In the genomic region with DNA sequence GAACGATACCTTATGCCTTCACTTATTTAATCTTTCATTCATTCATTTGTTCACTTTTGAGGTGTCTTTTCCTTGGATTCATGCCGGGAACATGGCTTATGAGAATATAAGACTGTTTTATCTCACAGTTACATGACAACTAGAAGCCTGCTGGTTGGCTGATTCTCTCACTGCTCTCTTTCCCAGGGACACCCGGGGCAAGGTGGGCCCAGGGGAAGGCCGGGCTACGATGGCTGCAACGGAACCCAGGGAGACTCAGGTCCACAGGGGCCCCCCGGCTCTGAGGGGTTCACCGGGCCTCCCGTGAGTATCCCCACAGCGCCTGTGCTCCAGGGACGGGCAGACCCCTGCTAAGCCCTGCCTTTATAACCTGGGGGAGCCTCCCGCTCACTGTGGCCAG, we compare ENCODE assay signal across 22 cellular contexts.
DNase-seq lines count a peak whose midpoint lies in the region; ATAC-seq, FAIRE-seq and TF ChIP-seq lines count a peak whose summit lies in the region.
"Had no signal": no experiment of that assay in that cellular context is flagged by ENCODE, and none has a peak within 500 bp of the region (broad histone marks: within the 10 kb centered on the region; RNA-seq: fewer than 3 reads in every experiment).

No MANE protein-coding gene starts in this region.

- H3K27me3 Mint-ChIP-seq in neural crest cell (ENCODE audit: low read depth): no peaks in the 10 kb centered on the region
- no peaks in the 10 kb centered on the region for H3K27me3 Mint-ChIP-seq in Caco-2 (ENCODE audit: insufficient read depth, unreplicated experiment)

- no TSS peak for BruUV-seq in K562 (replicated peaks; lab: Mats Ljungman, UMichigan)
- no TSS peak for BruUV-seq in Caco-2 (replicated peaks; lab: Mats Ljungman, UMichigan)

- POLR2A ChIA-PET in K562 (lab: Yijun Ruan, JAX): no interaction called here
- POLR2A ChIA-PET in Caco-2 (lab: Charles Lee): no interaction called here

- TF ChIP-seq EP300 in K562 (IDR thresholded peaks at IDR 0.05; ENCODE audit: low read length) (no peak), sigmoid colon (IDR thresholded peaks at IDR 0.05) (no peak)

- in situ Hi-C loops in K562 (cut with MboI): no loop called here

- no peaks in the 10 kb centered on the region for H3K9me3 ChIP-seq in K562 (replicated peaks; ENCODE audit: control insufficient read depth, insufficient read depth, low read depth, low read length)
- no peaks in the 10 kb centered on the region for H3K9me3 ChIP-seq in sigmoid colon
- H3K9me3 ChIP-seq in aorta (ENCODE audit: control insufficient read depth, low read length): no peaks in the 10 kb centered on the region
- H3K9me3 ChIP-seq in Caco-2: no peaks in the 10 kb centered on the region
- H3K9me3 ChIP-seq: A549, BE2C had no signal

- intact Hi-C loops in K562 (cut with micrococcal nuclease) (no loop called here), sigmoid colon (cut with DNase I) (no loop called here), aorta (cut with DNase I) (no loop called here), Caco-2 (cut with micrococcal nuclease; ENCODE audit: unreplicated experiment) (no loop called here)

- TF ChIP-seq CTCF in K562 (IDR thresholded peaks at IDR 0.05 in 2 of 3, conservative IDR thresholded peaks at IDR 0.05 in 1 of 3; ENCODE audit: insufficient read depth in 2 of 3, low read depth in 1 of 3, low read length in 3 of 3) (no peak), neural crest cell (conservative IDR thresholded peaks at IDR 0.05) (no peak), sigmoid colon (IDR thresholded peaks at IDR 0.05) (no peak), Caco-2 (IDR thresholded peaks at IDR 0.05; ENCODE audit: insufficient read depth in 1 of 2, low read depth in 1 of 2, low read length in 1 of 2, severe bottlenecking in 1 of 2, unreplicated experiment in 1 of 2) (no peak)

- no peaks in the 10 kb centered on the region for H3K9me1 ChIP-seq in K562 (ENCODE audit: control insufficient read depth, insufficient read depth, low read length)

- H3K36me3 ChIP-seq in K562 (ENCODE audit: control insufficient read depth, insufficient read depth, low read length) (no peaks in the 10 kb centered on the region), sigmoid colon (peaks cover 6 to 70% (median 27%) of the 10 kb centered on the region in 4 donors), aorta (ENCODE audit: control insufficient read depth in 1 of 2, insufficient read depth in 2 of 2, low read length in 1 of 2) (peaks cover 3 to 8% of the 10 kb centered on the region in 2 donors), Caco-2 (ENCODE audit: control insufficient read depth, insufficient read depth, low read length) (no peaks in the 10 kb centered on the region)
- H3K36me3 ChIP-seq: BE2C had no signal

- H3K27ac ChIP-seq in K562 (ENCODE audit: extremely low read depth, low read depth, low read length) (no peak overlapping the region), sigmoid colon (peak overlapping the region in 3 of 4 donors; percentile 66 to 98 (median 87)), aorta (ENCODE audit: low read depth in 1 of 2, low read length in 2 of 2) (peak overlapping the region; percentile 10 to 58)
- H3K27ac ChIP-seq: A549, C4-2B had no signal

- no peak overlapping the region for H3K9ac ChIP-seq in K562 (ENCODE audit: insufficient read depth in 1 of 2, low read depth in 2 of 2, low read length in 2 of 2)

- peak overlapping the region; percentile 6; the same call in 1 of the 2 replicates for H3K4me2 ChIP-seq in K562 (ENCODE audit: insufficient read depth, low read length)
- H3K4me2 ChIP-seq: A549 had no signal

- H2AFZ ChIP-seq in K562 (ENCODE audit: low read depth, low read length): peak overlapping the region; percentile 57

- DNase-seq in K562 (ENCODE audit: extremely low read depth in 1 of 4, low spot score in 3 of 4) (peak in 3 of 4 experiments; percentile 9 to 21 (median 13)), neural crest cell (ENCODE audit: low read depth, low spot score) (no peak), sigmoid colon (no peak), aorta (no peak), Caco-2 (no peak)
- no peak for DNase-seq in activated CD4-positive, CD25-positive, alpha-beta regulatory T cell treated with anti-CD3 and anti-CD28 coated beads, Interleukin-2, amount 50 U/mL, for 72 hours
- DNase-seq in stimulated activated CD4-positive, alpha-beta T cell treated with anti-CD3 and anti-CD28 coated beads, Interleukin-2, amount 100 ng/mL, for 48 hours: no peak
- DNase-seq: BE2C; CD4-positive, alpha-beta memory T cell; DMS153; DND-41; GDM1; HCEC 1CT; HFFc6 had no signal

- H3K4me3 ChIP-seq in K562 (no peak overlapping the region), sigmoid colon (no peak overlapping the region), aorta (ENCODE audit: low read length in 2 of 2) (no peak overlapping the region), Caco-2 (ENCODE audit: low read depth, low read length) (no peak overlapping the region)
- H3K4me3 ChIP-seq: A549 had no signal

- CTCF ChIA-PET in K562 (lab: Yijun Ruan, JAX; ENCODE audit: low intra/inter-chr PET ratio): no interaction called here
- CTCF ChIA-PET in Caco-2 (lab: Charles Lee): no interaction called here

- no peaks in the 10 kb centered on the region for H3K79me2 ChIP-seq in K562 (ENCODE audit: control insufficient read depth, insufficient read depth, low read length)

- TF ChIP-seq POLR2A in K562 (conservative IDR thresholded peaks at IDR 0.05) (no peak), sigmoid colon (IDR thresholded peaks at IDR 0.05) (no peak)

- 3% methylated on average over 9 of the region's 12 CpGs for WGBS in K562 (ENCODE audit: insufficient coverage, low coverage, missing lambda C conversion rate)
- WGBS in sigmoid colon, 2 donors: 92 to 94% methylated on average over 12 of the region's 12 CpGs
- 77 to 80% methylated on average over 12 of the region's 12 CpGs for WGBS in aorta, 2 donors

- peak overlapping the region; percentile 9 for H3K27ac Mint-ChIP-seq in neural crest cell (ENCODE audit: unreplicated experiment)
- H3K27ac Mint-ChIP-seq in Caco-2 (ENCODE audit: unreplicated experiment): no peak overlapping the region
- H3K27ac Mint-ChIP-seq: CD4-positive, alpha-beta memory T cell; HFFc6 had no signal

- ATAC-seq in K562 (peak; percentile 71), aorta (ENCODE audit: low FRiP score) (no peak)
- ATAC-seq: A549, HepG2 had no signal

- H3K4me1 Mint-ChIP-seq in neural crest cell (peaks cover 23% of the 10 kb centered on the region), Caco-2 (ENCODE audit: low read depth, unreplicated experiment) (peaks cover 9% of the 10 kb centered on the region)
- H3K4me1 Mint-ChIP-seq: CD4-positive, alpha-beta memory T cell had no signal

- H3K4me3 Mint-ChIP-seq in neural crest cell: no peak overlapping the region
- no peak overlapping the region for H3K4me3 Mint-ChIP-seq in Caco-2 (ENCODE audit: unreplicated experiment)
- H3K4me3 Mint-ChIP-seq: CD4-positive, alpha-beta memory T cell; HFFc6 had no signal

- H4K20me1 ChIP-seq in K562 (replicated peaks; ENCODE audit: control insufficient read depth, insufficient read depth, low read length): no peaks in the 10 kb centered on the region

- no peak for FAIRE-seq in K562 (lab: Jason Lieb, UNC)
- FAIRE-seq: A549, D721Med, GM12892, GM19239, H1, HepG2, HTR-8/SVneo had no signal

- TF ChIP-seq RAD21 in K562 (CRISPR knock-in tag; conservative IDR thresholded peaks at IDR 0.05 in 1 of 2, IDR thresholded peaks at IDR 0.05 in 1 of 2): no peak

- H3K9me3 Mint-ChIP-seq in neural crest cell (no peaks in the 10 kb centered on the region), Caco-2 (ENCODE audit: unreplicated experiment) (no peaks in the 10 kb centered on the region)
- H3K9me3 Mint-ChIP-seq: CD4-positive, alpha-beta memory T cell; HFFc6 had no signal

- peaks cover 0 to 3% of the 10 kb centered on the region in 2 experiments; a peak in 3 of 5 replicates for H3K4me1 ChIP-seq in K562 (replicated peaks in 1 of 2; ENCODE audit: control insufficient read depth in 2 of 2, insufficient read depth in 2 of 2, low read length in 2 of 2)
- peaks cover 0 to 76% (median 54%) of the 10 kb centered on the region in 4 donors for H3K4me1 ChIP-seq in sigmoid colon
- H3K4me1 ChIP-seq in aorta (ENCODE audit: control insufficient read depth in 1 of 2, insufficient read depth in 2 of 2, low read length in 2 of 2): no peaks in the 10 kb centered on the region
- peaks cover 17% of the 10 kb centered on the region for H3K4me1 ChIP-seq in Caco-2

- H3K36me3 Mint-ChIP-seq in neural crest cell (ENCODE audit: low read depth) (peaks cover 12% of the 10 kb centered on the region), Caco-2 (ENCODE audit: insufficient read depth, unreplicated experiment) (no peaks in the 10 kb centered on the region)
- H3K36me3 Mint-ChIP-seq: CD4-positive, alpha-beta memory T cell had no signal

- peaks cover 6 to 43% of the 10 kb centered on the region in 2 experiments for H3K27me3 ChIP-seq in K562 (ENCODE audit: control insufficient read depth in 2 of 2, insufficient read depth in 2 of 2, low read length in 2 of 2)
- H3K27me3 ChIP-seq in sigmoid colon: no peaks in the 10 kb centered on the region
- H3K27me3 ChIP-seq in aorta (ENCODE audit: control insufficient read depth in 1 of 2, insufficient read depth in 2 of 2, low read length in 1 of 2): no peaks in the 10 kb centered on the region
- H3K27me3 ChIP-seq in Caco-2 (replicated peaks; ENCODE audit: control insufficient read depth, insufficient read depth, low read length): no peaks in the 10 kb centered on the region
- H3K27me3 ChIP-seq: BE2C had no signal

TF ChIP-seq in K562, 482 proteins besides CTCF, POLR2A, EP300 and RAD21 (continues in another document):
- TF ChIP-seq, protein P1, sequence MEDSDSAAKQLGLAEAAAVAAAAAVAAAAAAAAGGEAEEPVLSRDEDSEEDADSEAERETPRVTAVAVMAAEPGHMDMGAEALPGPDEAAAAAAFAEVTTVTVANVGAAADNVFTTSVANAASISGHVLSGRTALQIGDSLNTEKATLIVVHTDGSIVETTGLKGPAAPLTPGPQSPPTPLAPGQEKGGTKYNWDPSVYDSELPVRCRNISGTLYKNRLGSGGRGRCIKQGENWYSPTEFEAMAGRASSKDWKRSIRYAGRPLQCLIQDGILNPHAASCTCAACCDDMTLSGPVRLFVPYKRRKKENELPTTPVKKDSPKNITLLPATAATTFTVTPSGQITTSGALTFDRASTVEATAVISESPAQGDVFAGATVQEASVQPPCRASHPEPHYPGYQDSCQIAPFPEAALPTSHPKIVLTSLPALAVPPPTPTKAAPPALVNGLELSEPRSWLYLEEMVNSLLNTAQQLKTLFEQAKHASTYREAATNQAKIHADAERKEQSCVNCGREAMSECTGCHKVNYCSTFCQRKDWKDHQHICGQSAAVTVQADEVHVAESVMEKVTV (CRISPR knock-in tag; IDR thresholded peaks at IDR 0.05): no peak
- TF ChIP-seq L3MBTL2 (IDR thresholded peaks at IDR 0.05): peak; percentile 66

Comparison
In these comparisons a context has a peak if more than half of its experiments do, and no peak if none do; other contexts are left out.
1. DNase-seq: peak in K562 (3 of 4); none in neural crest cell (single experiment), sigmoid colon (single experiment), aorta (0 of 2), activated CD4-positive, CD25-positive, alpha-beta regulatory T cell treated with anti-CD3 and anti-CD28 coated beads, Interleukin-2, amount 50 U/mL, for 72 hours (single experiment), Caco-2 (0 of 2) and stimulated activated CD4-positive, alpha-beta T cell treated with anti-CD3 and anti-CD28 coated beads, Interleukin-2, amount 100 ng/mL, for 48 hours (0 of 2).